In the genomic region with DNA sequence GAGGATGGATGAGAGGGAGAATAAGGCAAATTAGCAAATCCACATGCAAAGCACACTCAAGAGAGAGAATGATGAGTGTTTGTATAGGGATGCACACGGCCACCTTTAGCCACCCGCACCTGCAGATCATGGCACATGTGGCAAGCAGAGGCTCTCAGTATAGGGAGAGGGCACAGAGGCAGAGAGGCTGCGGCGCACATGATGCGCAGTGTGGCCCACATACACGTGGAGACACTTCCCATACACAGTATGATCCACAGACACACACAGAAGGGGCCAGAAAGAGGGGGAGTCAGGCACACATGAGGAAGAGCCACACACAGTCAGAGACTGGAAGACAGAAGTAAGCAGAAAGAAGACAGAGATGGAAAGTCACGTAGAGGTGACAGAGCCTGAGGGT, we compare ENCODE assay signal across 1 cellular context.
TF ChIP-seq lines count a peak whose summit lies in the region.

No MANE protein-coding gene starts in this region.

TF ChIP-seq in H1, 55 proteins besides CTCF, POLR2A, EP300 and RAD21:
- TF ChIP-seq TCF12 (IDR thresholded peaks at IDR 0.05; ENCODE audit: low read depth, low read length) (no peak), RNF2 (IDR thresholded peaks at IDR 0.05; ENCODE audit: borderline replicate concordance, low read depth, low read length, missing control alignments, poor library complexity, severe bottlenecking) (no peak), KDM4A (IDR thresholded peaks at IDR 0.05; ENCODE audit: low read depth, low read length, severe bottlenecking) (no peak), BACH1 (IDR thresholded peaks at IDR 0.05; ENCODE audit: low read length) (no peak), TEAD4 (IDR thresholded peaks at IDR 0.05; ENCODE audit: low read depth, low read length) (no peak), ASH2L (IDR thresholded peaks at IDR 0.05; ENCODE audit: low read length) (no peak), SP4 (IDR thresholded peaks at IDR 0.05; ENCODE audit: low read length) (no peak), PHF8 (conservative IDR thresholded peaks at IDR 0.05; ENCODE audit: low read depth, low read length) (no peak), KDM1A (IDR thresholded peaks at IDR 0.05; ENCODE audit: borderline replicate concordance, low read length) (no peak), SRF (IDR thresholded peaks at IDR 0.05; ENCODE audit: low read depth, low read length) (no peak), EZH2 (IDR thresholded peaks at IDR 0.05; ENCODE audit: low read depth, low read length, severe bottlenecking) (no peak), BCL11A (IDR thresholded peaks at IDR 0.05; ENCODE audit: low read depth in 2 of 2, low read length in 2 of 2) (no peak)
- TF ChIP-seq, protein P1, sequence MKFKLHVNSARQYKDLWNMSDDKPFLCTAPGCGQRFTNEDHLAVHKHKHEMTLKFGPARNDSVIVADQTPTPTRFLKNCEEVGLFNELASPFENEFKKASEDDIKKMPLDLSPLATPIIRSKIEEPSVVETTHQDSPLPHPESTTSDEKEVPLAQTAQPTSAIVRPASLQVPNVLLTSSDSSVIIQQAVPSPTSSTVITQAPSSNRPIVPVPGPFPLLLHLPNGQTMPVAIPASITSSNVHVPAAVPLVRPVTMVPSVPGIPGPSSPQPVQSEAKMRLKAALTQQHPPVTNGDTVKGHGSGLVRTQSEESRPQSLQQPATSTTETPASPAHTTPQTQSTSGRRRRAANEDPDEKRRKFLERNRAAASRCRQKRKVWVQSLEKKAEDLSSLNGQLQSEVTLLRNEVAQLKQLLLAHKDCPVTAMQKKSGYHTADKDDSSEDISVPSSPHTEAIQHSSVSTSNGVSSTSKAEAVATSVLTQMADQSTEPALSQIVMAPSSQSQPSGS (IDR thresholded peaks at IDR 0.05; ENCODE audit: low read length), result no peak
- TF ChIP-seq, protein P2, sequence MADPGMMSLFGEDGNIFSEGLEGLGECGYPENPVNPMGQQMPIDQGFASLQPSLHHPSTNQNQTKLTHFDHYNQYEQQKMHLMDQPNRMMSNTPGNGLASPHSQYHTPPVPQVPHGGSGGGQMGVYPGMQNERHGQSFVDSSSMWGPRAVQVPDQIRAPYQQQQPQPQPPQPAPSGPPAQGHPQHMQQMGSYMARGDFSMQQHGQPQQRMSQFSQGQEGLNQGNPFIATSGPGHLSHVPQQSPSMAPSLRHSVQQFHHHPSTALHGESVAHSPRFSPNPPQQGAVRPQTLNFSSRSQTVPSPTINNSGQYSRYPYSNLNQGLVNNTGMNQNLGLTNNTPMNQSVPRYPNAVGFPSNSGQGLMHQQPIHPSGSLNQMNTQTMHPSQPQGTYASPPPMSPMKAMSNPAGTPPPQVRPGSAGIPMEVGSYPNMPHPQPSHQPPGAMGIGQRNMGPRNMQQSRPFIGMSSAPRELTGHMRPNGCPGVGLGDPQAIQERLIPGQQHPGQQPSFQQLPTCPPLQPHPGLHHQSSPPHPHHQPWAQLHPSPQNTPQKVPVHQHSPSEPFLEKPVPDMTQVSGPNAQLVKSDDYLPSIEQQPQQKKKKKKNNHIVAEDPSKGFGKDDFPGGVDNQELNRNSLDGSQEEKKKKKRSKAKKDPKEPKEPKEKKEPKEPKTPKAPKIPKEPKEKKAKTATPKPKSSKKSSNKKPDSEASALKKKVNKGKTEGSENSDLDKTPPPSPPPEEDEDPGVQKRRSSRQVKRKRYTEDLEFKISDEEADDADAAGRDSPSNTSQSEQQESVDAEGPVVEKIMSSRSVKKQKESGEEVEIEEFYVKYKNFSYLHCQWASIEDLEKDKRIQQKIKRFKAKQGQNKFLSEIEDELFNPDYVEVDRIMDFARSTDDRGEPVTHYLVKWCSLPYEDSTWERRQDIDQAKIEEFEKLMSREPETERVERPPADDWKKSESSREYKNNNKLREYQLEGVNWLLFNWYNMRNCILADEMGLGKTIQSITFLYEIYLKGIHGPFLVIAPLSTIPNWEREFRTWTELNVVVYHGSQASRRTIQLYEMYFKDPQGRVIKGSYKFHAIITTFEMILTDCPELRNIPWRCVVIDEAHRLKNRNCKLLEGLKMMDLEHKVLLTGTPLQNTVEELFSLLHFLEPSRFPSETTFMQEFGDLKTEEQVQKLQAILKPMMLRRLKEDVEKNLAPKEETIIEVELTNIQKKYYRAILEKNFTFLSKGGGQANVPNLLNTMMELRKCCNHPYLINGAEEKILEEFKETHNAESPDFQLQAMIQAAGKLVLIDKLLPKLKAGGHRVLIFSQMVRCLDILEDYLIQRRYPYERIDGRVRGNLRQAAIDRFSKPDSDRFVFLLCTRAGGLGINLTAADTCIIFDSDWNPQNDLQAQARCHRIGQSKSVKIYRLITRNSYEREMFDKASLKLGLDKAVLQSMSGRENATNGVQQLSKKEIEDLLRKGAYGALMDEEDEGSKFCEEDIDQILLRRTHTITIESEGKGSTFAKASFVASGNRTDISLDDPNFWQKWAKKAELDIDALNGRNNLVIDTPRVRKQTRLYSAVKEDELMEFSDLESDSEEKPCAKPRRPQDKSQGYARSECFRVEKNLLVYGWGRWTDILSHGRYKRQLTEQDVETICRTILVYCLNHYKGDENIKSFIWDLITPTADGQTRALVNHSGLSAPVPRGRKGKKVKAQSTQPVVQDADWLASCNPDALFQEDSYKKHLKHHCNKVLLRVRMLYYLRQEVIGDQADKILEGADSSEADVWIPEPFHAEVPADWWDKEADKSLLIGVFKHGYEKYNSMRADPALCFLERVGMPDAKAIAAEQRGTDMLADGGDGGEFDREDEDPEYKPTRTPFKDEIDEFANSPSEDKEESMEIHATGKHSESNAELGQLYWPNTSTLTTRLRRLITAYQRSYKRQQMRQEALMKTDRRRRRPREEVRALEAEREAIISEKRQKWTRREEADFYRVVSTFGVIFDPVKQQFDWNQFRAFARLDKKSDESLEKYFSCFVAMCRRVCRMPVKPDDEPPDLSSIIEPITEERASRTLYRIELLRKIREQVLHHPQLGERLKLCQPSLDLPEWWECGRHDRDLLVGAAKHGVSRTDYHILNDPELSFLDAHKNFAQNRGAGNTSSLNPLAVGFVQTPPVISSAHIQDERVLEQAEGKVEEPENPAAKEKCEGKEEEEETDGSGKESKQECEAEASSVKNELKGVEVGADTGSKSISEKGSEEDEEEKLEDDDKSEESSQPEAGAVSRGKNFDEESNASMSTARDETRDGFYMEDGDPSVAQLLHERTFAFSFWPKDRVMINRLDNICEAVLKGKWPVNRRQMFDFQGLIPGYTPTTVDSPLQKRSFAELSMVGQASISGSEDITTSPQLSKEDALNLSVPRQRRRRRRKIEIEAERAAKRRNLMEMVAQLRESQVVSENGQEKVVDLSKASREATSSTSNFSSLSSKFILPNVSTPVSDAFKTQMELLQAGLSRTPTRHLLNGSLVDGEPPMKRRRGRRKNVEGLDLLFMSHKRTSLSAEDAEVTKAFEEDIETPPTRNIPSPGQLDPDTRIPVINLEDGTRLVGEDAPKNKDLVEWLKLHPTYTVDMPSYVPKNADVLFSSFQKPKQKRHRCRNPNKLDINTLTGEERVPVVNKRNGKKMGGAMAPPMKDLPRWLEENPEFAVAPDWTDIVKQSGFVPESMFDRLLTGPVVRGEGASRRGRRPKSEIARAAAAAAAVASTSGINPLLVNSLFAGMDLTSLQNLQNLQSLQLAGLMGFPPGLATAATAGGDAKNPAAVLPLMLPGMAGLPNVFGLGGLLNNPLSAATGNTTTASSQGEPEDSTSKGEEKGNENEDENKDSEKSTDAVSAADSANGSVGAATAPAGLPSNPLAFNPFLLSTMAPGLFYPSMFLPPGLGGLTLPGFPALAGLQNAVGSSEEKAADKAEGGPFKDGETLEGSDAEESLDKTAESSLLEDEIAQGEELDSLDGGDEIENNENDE (IDR thresholded peaks at IDR 0.05; ENCODE audit: insufficient replicate concordance, low read length), result no peak
- TF ChIP-seq, protein P3, sequence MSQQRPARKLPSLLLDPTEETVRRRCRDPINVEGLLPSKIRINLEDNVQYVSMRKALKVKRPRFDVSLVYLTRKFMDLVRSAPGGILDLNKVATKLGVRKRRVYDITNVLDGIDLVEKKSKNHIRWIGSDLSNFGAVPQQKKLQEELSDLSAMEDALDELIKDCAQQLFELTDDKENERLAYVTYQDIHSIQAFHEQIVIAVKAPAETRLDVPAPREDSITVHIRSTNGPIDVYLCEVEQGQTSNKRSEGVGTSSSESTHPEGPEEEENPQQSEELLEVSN (IDR thresholded peaks at IDR 0.05), result no peak
